Comparison of ENCODE assay signal across 9 cellular contexts in the genomic region with DNA sequence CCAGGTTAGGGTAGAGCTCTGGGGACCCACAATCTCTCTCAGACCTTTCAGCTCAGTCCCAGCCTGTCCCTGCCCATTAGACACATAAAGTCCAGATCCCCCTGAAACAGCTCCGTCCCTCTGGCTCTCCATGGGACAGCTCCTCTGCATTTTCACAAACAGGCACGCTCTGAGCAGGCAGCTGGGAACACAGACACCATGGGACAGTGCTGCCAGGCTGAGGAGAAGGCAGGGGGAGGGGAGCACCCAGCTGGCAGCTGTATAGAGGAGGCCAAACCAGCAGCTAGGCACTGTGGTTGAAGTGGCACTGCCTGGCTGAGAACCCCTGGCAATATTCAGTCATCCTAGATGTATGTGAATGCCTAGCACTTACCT. TPM values are rescaled to one million over a fixed set of nuclear protein-coding genes. Genes with fewer than 3 reads are reported as not detected.
DNase-seq lines count a peak whose midpoint lies in the region; ATAC-seq and TF ChIP-seq lines count a peak whose summit lies in the region.
"Had no signal": no experiment of that assay in that cellular context is flagged by ENCODE, and none has a peak within 500 bp of the region (broad histone marks: within the 10 kb centered on the region; RNA-seq: fewer than 3 reads in every experiment).

No MANE protein-coding gene starts in this region.

- POLR2A ChIA-PET in CD8-positive, alpha-beta T cell (lab: Charles Lee) = interaction anchor here (1.0 to 6.5 kb wide), 10 partner anchors 9 to 435 kb away, joined by 3 to 148 read pairs (median 18); a partner anchor contains a TSS

- no peak for TF ChIP-seq CTCF in CD8-positive, alpha-beta T cell (IDR thresholded peaks at IDR 0.05)
- TF ChIP-seq CTCF in neural crest cell (conservative IDR thresholded peaks at IDR 0.05) (no peak), omental fat pad (IDR thresholded peaks at IDR 0.05) (no peak)

- peaks cover 66% of the 10 kb centered on the region for H3K4me1 Mint-ChIP-seq in CD8-positive, alpha-beta T cell (ENCODE audit: low read depth)
- H3K4me1 Mint-ChIP-seq in neural crest cell = peaks cover 34% of the 10 kb centered on the region

- H3K4me3 ChIP-seq in CD8-positive, alpha-beta T cell (ENCODE audit: low read depth, low read length) = peak overlapping the region; percentile 85
- H3K4me3 ChIP-seq in duodenal mucosa (ENCODE audit: low read depth in 1 of 2, low read length in 2 of 2) = peak overlapping the region; percentile 81 to 89

- no peaks in the 10 kb centered on the region for H3K27me3 ChIP-seq in CD8-positive, alpha-beta T cell (ENCODE audit: insufficient read depth, low read length)
- H3K27me3 ChIP-seq in duodenal mucosa (ENCODE audit: control insufficient read depth in 1 of 2, insufficient read depth in 2 of 2, low read length in 2 of 2) = no peaks in the 10 kb centered on the region
- H3K27me3 ChIP-seq: foreskin keratinocyte had no signal

- ATAC-seq in CD8-positive, alpha-beta T cell = no peak
- ATAC-seq in omental fat pad (ENCODE audit: low FRiP score) (no peak), HG02623 (IDR thresholded peaks at IDR 0.05; ENCODE audit: unreplicated experiment) (no peak)

- peak overlapping the region; percentile 97 for H3K27ac Mint-ChIP-seq in CD8-positive, alpha-beta T cell
- no peak overlapping the region for H3K27ac Mint-ChIP-seq in neural crest cell (ENCODE audit: unreplicated experiment)

- CTCF ChIA-PET in CD8-positive, alpha-beta T cell (lab: Charles Lee) = interaction anchor here (1.0 to 11.8 kb wide), 8 partner anchors 15 to 405 kb away, joined by 3 to 172 read pairs (median 4); a partner anchor contains a TSS

- H3K4me3 Mint-ChIP-seq in CD8-positive, alpha-beta T cell = peak overlapping the region; percentile 94
- H3K4me3 Mint-ChIP-seq in neural crest cell = peak overlapping the region; percentile 91

- H3K36me3 Mint-ChIP-seq in CD8-positive, alpha-beta T cell = peaks cover 49% of the 10 kb centered on the region
- H3K36me3 Mint-ChIP-seq in neural crest cell (ENCODE audit: low read depth) = no peaks in the 10 kb centered on the region

- no peaks in the 10 kb centered on the region for H3K27me3 Mint-ChIP-seq in CD8-positive, alpha-beta T cell (ENCODE audit: low read depth)
- H3K27me3 Mint-ChIP-seq in neural crest cell (ENCODE audit: low read depth) = peaks cover 12% of the 10 kb centered on the region

- H3K36me3 ChIP-seq in CD8-positive, alpha-beta T cell (ENCODE audit: insufficient read depth, low read length) = peaks cover 34% of the 10 kb centered on the region
- peaks cover 3 to 13% of the 10 kb centered on the region in 2 donors for H3K36me3 ChIP-seq in duodenal mucosa (ENCODE audit: control insufficient read depth in 1 of 2, insufficient read depth in 2 of 2, low read length in 2 of 2)

- peak overlapping the region; percentile 48 to 97 for H3K9ac ChIP-seq in duodenal mucosa (ENCODE audit: low read depth in 1 of 2, low read length in 2 of 2)

- intact Hi-C loops in CD8-positive, alpha-beta T cell (cut with DNase I, micrococcal nuclease) = loop anchor here in 1 of 2 experiments (5.0 kb wide), 2 partner anchors 97 to 182 kb away; a partner anchor contains a TSS

- no peaks in the 10 kb centered on the region for H3K9me3 Mint-ChIP-seq in CD8-positive, alpha-beta T cell
- no peaks in the 10 kb centered on the region for H3K9me3 Mint-ChIP-seq in neural crest cell

- H3K27ac ChIP-seq in CD8-positive, alpha-beta T cell (ENCODE audit: low read depth, low read length) = peak overlapping the region; percentile 65
- H3K27ac ChIP-seq in duodenal mucosa (ENCODE audit: low read depth, low read length) = peak overlapping the region; percentile 53
- H3K27ac ChIP-seq: foreskin keratinocyte had no signal

- peaks cover 61% of the 10 kb centered on the region for H3K4me1 ChIP-seq in CD8-positive, alpha-beta T cell (ENCODE audit: insufficient read depth, low read length)
- peaks cover 55 to 69% of the 10 kb centered on the region in 2 donors for H3K4me1 ChIP-seq in duodenal mucosa (ENCODE audit: control insufficient read depth in 1 of 2, insufficient read depth in 2 of 2, low read length in 2 of 2)

- DNase-seq in CD8-positive, alpha-beta T cell = no peak
- peak; percentile 80 for DNase-seq in NCI-H2029 treated with DMSO at 0.1 percent for 48 hours (lab: John Stamatoyannopoulos, UW)
- DNase-seq in neural crest cell (ENCODE audit: low read depth, low spot score) = no peak
- no peak for DNase-seq in omental fat pad (ENCODE audit: low spot score)
- no peak for DNase-seq in SKM-1 treated with dmso at 0.1 percent for 144 hours (lab: John Stamatoyannopoulos, UW; ENCODE audit: unreplicated experiment)
- DNase-seq in Kasumi-1 (lab: John Stamatoyannopoulos, UW) = no peak

- H3K9me3 ChIP-seq in CD8-positive, alpha-beta T cell (ENCODE audit: low read length) = no peaks in the 10 kb centered on the region
- no peaks in the 10 kb centered on the region for H3K9me3 ChIP-seq in duodenal mucosa (ENCODE audit: control insufficient read depth in 1 of 2, low read length in 2 of 2)

RNA-seq across cellular contexts. Expression of a gene that starts 2.0 kb away (rescaled TPM):
- total RNA-seq in CD8-positive, alpha-beta T cell = 100 to 1,000 TPM; 132 to 144 TPM
- 24.8 and 29.3 TPM in 2 replicates for total RNA-seq in neural crest cell
- total RNA-seq in omental fat pad = 10 to 100 TPM; 27.6 to 93.3 (median 41.5) TPM

RNA-seq across cellular contexts. Expression of a gene that starts 8.7 kb away (rescaled TPM):
- total RNA-seq in CD8-positive, alpha-beta T cell = not detected
- total RNA-seq in neural crest cell (0.65 TPM in 1 of 2 replicates, not detected in the other), omental fat pad (under 1 TPM in 1 of 4 donors, not detected in 3; 0.44 TPM)
- total RNA-seq: foreskin keratinocyte had no signal

RNA-seq across cellular contexts. Expression of a gene that starts 43.9 kb away (rescaled TPM):
- total RNA-seq in CD8-positive, alpha-beta T cell = 10 to 100 TPM; 27.3 to 30.6 TPM
- 54.8 and 59.9 TPM in 2 replicates for total RNA-seq in neural crest cell
- total RNA-seq in omental fat pad = 10 to 100 TPM; 33.5 to 52.6 (median 45.6) TPM
